39 cellular contexts compared by ENCODE assay signal in the genomic region with DNA sequence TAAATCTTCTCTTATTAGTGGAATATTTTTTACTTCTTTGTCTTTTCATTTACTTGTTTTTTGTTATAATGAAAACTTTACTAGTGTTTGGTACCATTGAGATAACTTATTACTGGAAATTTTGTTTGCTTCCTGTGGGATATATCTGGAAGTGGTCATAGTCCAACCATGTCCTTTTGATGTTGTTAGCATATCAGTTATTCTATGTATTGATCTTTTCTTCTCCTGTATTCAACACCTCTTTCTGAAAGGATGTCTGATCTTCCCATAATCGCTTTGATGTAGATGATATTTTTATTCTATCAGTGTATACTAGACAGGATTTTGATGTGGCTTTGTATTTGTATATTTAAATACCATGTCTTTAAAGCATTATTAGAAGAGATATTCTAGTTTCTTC.
"Had no signal": no experiment of that assay in that cellular context is flagged by ENCODE, and none has a peak within 500 bp of the region (broad histone marks: within the 10 kb centered on the region; RNA-seq: fewer than 3 reads in every experiment).

No MANE protein-coding gene starts in this region.

- ATAC-seq: activated naive CD4-positive, alpha-beta T cell treated with anti-CD3 and anti-CD28 coated beads, Interleukin-2, amount 50 U/mL, for 72 hours; activated naive CD8-positive, alpha-beta T cell treated with anti-CD3 and anti-CD28 coated beads, Interleukin-2, amount 50 U/mL, for 24 hours; activated T-cell treated with anti-CD3 and anti-CD28 coated beads, Interleukin-2, amount 50 U/mL, for 4 hours; activated T-cell treated with anti-CD3 and anti-CD28 coated beads, Interleukin-2, amount 50 U/mL, for 72 hours; activated T-helper 17 cell treated with anti-CD3 and anti-CD28 coated beads, Interleukin-2, amount 50 U/mL, for 72 hours; body of pancreas had no signal

- H3K27me3 ChIP-seq: adrenal gland, ascending aorta, body of pancreas, brain microvascular endothelial cell, breast epithelium, cardiac muscle cell had no signal

- H3K9me3 Mint-ChIP-seq: activated naive CD4-positive, alpha-beta T cell treated with anti-CD3 and anti-CD28 coated beads for 36 hours; activated naive CD4-positive, alpha-beta T cell treated with anti-CD3 and anti-CD28 coated beads, Interleukin-2, amount 10 ng/mL, durations not matched to agents 7 days and 5 days; activated naive CD4-positive, alpha-beta T cell treated with anti-CD3 and anti-CD28 coated beads, Interleukin-2, amount 50 U/mL, for 24 hours; activated naive CD4-positive, alpha-beta T cell treated with anti-CD3 and anti-CD28 coated beads, Interleukin-2, amount 50 U/mL, for 72 hours; activated naive CD8-positive, alpha-beta T cell treated with anti-CD3 and anti-CD28 coated beads for 36 hours; activated naive CD8-positive, alpha-beta T cell treated with anti-CD3 and anti-CD28 coated beads, Interleukin-2, amount 10 ng/mL, durations not matched to agents 7 days and 5 days; activated naive CD8-positive, alpha-beta T cell treated with anti-CD3 and anti-CD28 coated beads, Interleukin-2, amount 50 U/mL, for 24 hours; activated T-cell treated with anti-CD3 and anti-CD28 coated beads, Interleukin-2, amount 50 U/mL, for 24 hours; activated T-cell treated with anti-CD3 and anti-CD28 coated beads, Interleukin-2, amount 50 U/mL, for 4 hours; activated T-cell treated with anti-CD3 and anti-CD28 coated beads, Interleukin-2, amount 50 U/mL, for 72 hours; activated T-helper 1 cell treated with anti-CD3 and anti-CD28 coated beads, Interleukin-12 subunit alpha, Interleukin-12 subunit beta, Interleukin-2, Interleukin-4 antibody, amounts not matched to agents 30 ng/mL and 10 ng/mL and 1 ng/mL, durations not matched to agents 14 hours and 24 hours and 36 hours; activated T-helper 17 cell treated with anti-CD3 and anti-CD28 coated beads, Interleukin-2, amount 50 U/mL, for 72 hours; activated T-helper 2 cell treated with anti-CD3 and anti-CD28 coated beads, Interferon-gamma antibody, Interleukin-2, Interleukin-4, amounts not matched to agents 10 μg/mL and 5 μg/mL and 100 μg/mL, durations not matched to agents 14 hours and 24 hours and 36 hours; brain; central memory CD8-positive, alpha-beta T cell had no signal

- FAIRE-seq: astrocyte, bronchial epithelial cell had no signal

- H3K9me3 ChIP-seq: adrenal gland, ascending aorta, body of pancreas, breast epithelium had no signal

- DNase-seq: activated effector memory CD4-positive, alpha-beta T cell treated with anti-CD3 and anti-CD28 coated beads, Interleukin-2, amount 50 U/mL, for 16 hours; activated effector memory CD4-positive, alpha-beta T cell treated with Interleukin-2 at 50 U/mL for 16 hours; activated gamma-delta T cell; activated gamma-delta T cell treated with Interleukin-2 at 50 U/mL for 16 hours; activated naive CD4-positive, alpha-beta T cell; activated naive CD4-positive, alpha-beta T cell treated with anti-CD3 and anti-CD28 coated beads for 36 hours; activated naive CD4-positive, alpha-beta T cell treated with anti-CD3 and anti-CD28 coated beads, Interleukin-2, amount 10 ng/mL, durations not matched to agents 7 days and 5 days; activated naive CD4-positive, alpha-beta T cell treated with anti-CD3 and anti-CD28 coated beads, Interleukin-2, amount 50 U/mL, for 16 hours; activated naive CD4-positive, alpha-beta T cell treated with Interleukin-2 at 50 U/mL for 16 hours; activated naive CD8-positive, alpha-beta T cell treated with anti-CD3 and anti-CD28 coated beads for 36 hours; activated naive CD8-positive, alpha-beta T cell treated with anti-CD3 and anti-CD28 coated beads, Interleukin-2, amount 10 ng/mL, durations not matched to agents 7 days and 5 days; activated naive CD8-positive, alpha-beta T cell treated with anti-CD3 and anti-CD28 coated beads, Interleukin-2, amount 50 U/mL, for 24 hours; activated T-cell treated with anti-CD3 and anti-CD28 coated beads, Interleukin-2, amount 50 U/mL, for 24 hours; activated T-cell treated with anti-CD3 and anti-CD28 coated beads, Interleukin-2, amount 50 U/mL, for 4 hours; activated T-cell treated with anti-CD3 and anti-CD28 coated beads, Interleukin-2, amount 50 U/mL, for 48 hours; activated T-cell treated with anti-CD3 and anti-CD28 coated beads, Interleukin-2, amount 50 U/mL, for 72 hours; adrenal gland; amniotic stem cell; amygdala; anterior cingulate cortex; aorta; body of pancreas; brain microvascular endothelial cell; caudate nucleus; central memory CD4-positive, alpha-beta T cell; cerebellar nuclear complex had no signal

- H3K4me1 ChIP-seq: ascending aorta, breast epithelium had no signal

- H3K27ac ChIP-seq: adrenal gland, ascending aorta, body of pancreas, brain microvascular endothelial cell, breast epithelium, cardiac muscle cell had no signal

- H3K4me3 Mint-ChIP-seq: activated naive CD4-positive, alpha-beta T cell treated with anti-CD3 and anti-CD28 coated beads for 36 hours; activated naive CD4-positive, alpha-beta T cell treated with anti-CD3 and anti-CD28 coated beads, Interleukin-2, amount 10 ng/mL, durations not matched to agents 7 days and 5 days; activated naive CD4-positive, alpha-beta T cell treated with anti-CD3 and anti-CD28 coated beads, Interleukin-2, amount 50 U/mL, for 24 hours; activated naive CD8-positive, alpha-beta T cell; activated naive CD8-positive, alpha-beta T cell treated with anti-CD3 and anti-CD28 coated beads for 36 hours; activated naive CD8-positive, alpha-beta T cell treated with anti-CD3 and anti-CD28 coated beads, Interleukin-2, amount 10 ng/mL, durations not matched to agents 7 days and 5 days; activated naive CD8-positive, alpha-beta T cell treated with anti-CD3 and anti-CD28 coated beads, Interleukin-2, amount 50 U/mL, for 24 hours; activated T-cell treated with anti-CD3 and anti-CD28 coated beads, Interleukin-2, amount 50 U/mL, for 24 hours; activated T-cell treated with anti-CD3 and anti-CD28 coated beads, Interleukin-2, amount 50 U/mL, for 4 hours; activated T-cell treated with anti-CD3 and anti-CD28 coated beads, Interleukin-2, amount 50 U/mL, for 72 hours; activated T-helper 1 cell treated with anti-CD3 and anti-CD28 coated beads, Interleukin-12 subunit alpha, Interleukin-12 subunit beta, Interleukin-2, Interleukin-4 antibody, amounts not matched to agents 30 ng/mL and 10 ng/mL and 1 ng/mL, durations not matched to agents 14 hours and 24 hours and 36 hours; activated T-helper 17 cell treated with anti-CD3 and anti-CD28 coated beads, Interleukin-2, amount 50 U/mL, for 72 hours; brain; central memory CD8-positive, alpha-beta T cell had no signal

- H3K4me3 ChIP-seq: adrenal gland, ascending aorta, body of pancreas, breast epithelium, cardiac muscle cell had no signal

- H3K27ac Mint-ChIP-seq: activated naive CD4-positive, alpha-beta T cell treated with anti-CD3 and anti-CD28 coated beads for 36 hours; activated naive CD4-positive, alpha-beta T cell treated with anti-CD3 and anti-CD28 coated beads, Interleukin-2, amount 10 ng/mL, durations not matched to agents 7 days and 5 days; activated naive CD4-positive, alpha-beta T cell treated with anti-CD3 and anti-CD28 coated beads, Interleukin-2, amount 50 U/mL, for 24 hours; activated naive CD4-positive, alpha-beta T cell treated with anti-CD3 and anti-CD28 coated beads, Interleukin-2, amount 50 U/mL, for 72 hours; activated naive CD8-positive, alpha-beta T cell; activated naive CD8-positive, alpha-beta T cell treated with anti-CD3 and anti-CD28 coated beads for 36 hours; activated naive CD8-positive, alpha-beta T cell treated with anti-CD3 and anti-CD28 coated beads, Interleukin-2, amount 10 ng/mL, durations not matched to agents 7 days and 5 days; activated naive CD8-positive, alpha-beta T cell treated with anti-CD3 and anti-CD28 coated beads, Interleukin-2, amount 50 U/mL, for 24 hours; activated T-cell treated with anti-CD3 and anti-CD28 coated beads, Interleukin-2, amount 50 U/mL, for 24 hours; activated T-cell treated with anti-CD3 and anti-CD28 coated beads, Interleukin-2, amount 50 U/mL, for 72 hours; activated T-helper 1 cell treated with anti-CD3 and anti-CD28 coated beads, Interleukin-12 subunit alpha, Interleukin-12 subunit beta, Interleukin-2, Interleukin-4 antibody, amounts not matched to agents 30 ng/mL and 10 ng/mL and 1 ng/mL, durations not matched to agents 14 hours and 24 hours and 36 hours; activated T-helper 17 cell treated with anti-CD3 and anti-CD28 coated beads, Interleukin-2, amount 50 U/mL, for 72 hours; activated T-helper 2 cell treated with anti-CD3 and anti-CD28 coated beads, Interferon-gamma antibody, Interleukin-2, Interleukin-4, amounts not matched to agents 10 μg/mL and 5 μg/mL and 100 μg/mL, durations not matched to agents 14 hours and 24 hours and 36 hours; brain had no signal

- H3K27me3 Mint-ChIP-seq: activated naive CD4-positive, alpha-beta T cell treated with anti-CD3 and anti-CD28 coated beads, Interleukin-2, amount 10 ng/mL, durations not matched to agents 7 days and 5 days; activated naive CD4-positive, alpha-beta T cell treated with anti-CD3 and anti-CD28 coated beads, Interleukin-2, amount 50 U/mL, for 24 hours; activated naive CD8-positive, alpha-beta T cell; activated naive CD8-positive, alpha-beta T cell treated with anti-CD3 and anti-CD28 coated beads for 36 hours; activated naive CD8-positive, alpha-beta T cell treated with anti-CD3 and anti-CD28 coated beads, Interleukin-2, amount 10 ng/mL, durations not matched to agents 7 days and 5 days; activated naive CD8-positive, alpha-beta T cell treated with anti-CD3 and anti-CD28 coated beads, Interleukin-2, amount 50 U/mL, for 24 hours; activated T-cell treated with anti-CD3 and anti-CD28 coated beads, Interleukin-2, amount 50 U/mL, for 24 hours; activated T-helper 17 cell treated with anti-CD3 and anti-CD28 coated beads, Interleukin-2, amount 50 U/mL, for 72 hours; brain; central memory CD8-positive, alpha-beta T cell had no signal
